Comparison of ENCODE assay signal across 12 cellular contexts in genomic region chr13:110683203-110683883, GRCh38. TPM values are rescaled to one million over a fixed set of nuclear protein-coding genes. Genes with fewer than 3 reads are reported as not detected.
DNase-seq lines count a peak whose midpoint lies in the region; ATAC-seq, FAIRE-seq and TF ChIP-seq lines count a peak whose summit lies in the region.
"Had no signal": no experiment of that assay in that cellular context is flagged by ENCODE, and none has a peak within 500 bp of the region (broad histone marks: within the 10 kb centered on the region; RNA-seq: fewer than 3 reads in every experiment).

No MANE protein-coding gene starts in this region.

- no peaks in the 10 kb centered on the region for H3K79me2 ChIP-seq in PC-9 (ENCODE audit: low read depth)

- H3K27ac Mint-ChIP-seq in MCF 10A (ENCODE audit: low read depth, unreplicated experiment), result no peak overlapping the region
- H3K27ac Mint-ChIP-seq: activated naive CD4-positive, alpha-beta T cell treated with anti-CD3 and anti-CD28 coated beads, Interleukin-2, amount 50 U/mL, for 24 hours; stimulated activated naive CD8-positive, alpha-beta T cell treated with anti-CD3 and anti-CD28 coated beads, Interleukin-15, Interleukin-2, amounts not matched to agents 100 ng/mL and 50 ng/mL, for 24 hours had no signal

- CTCF ChIA-PET in MCF 10A (lab: Yijun Ruan, JAX) (interaction anchor here (0.7 to 4.5 kb wide), 16 partner anchors 9 to 138 kb away, joined by 3 to 13 read pairs (median 4); no protein-coding TSS in a partner anchor), PC-9 (lab: Charles Lee) (no interaction called here)

- H2AFZ ChIP-seq in PC-9, result no peak overlapping the region

- H3K27me3 Mint-ChIP-seq in MCF 10A (ENCODE audit: insufficient read depth, unreplicated experiment), result no peaks in the 10 kb centered on the region
- H3K27me3 Mint-ChIP-seq: activated naive CD4-positive, alpha-beta T cell treated with anti-CD3 and anti-CD28 coated beads, Interleukin-2, amount 50 U/mL, for 24 hours; stimulated activated naive CD8-positive, alpha-beta T cell treated with anti-CD3 and anti-CD28 coated beads, Interleukin-15, Interleukin-2, amounts not matched to agents 100 ng/mL and 50 ng/mL, for 24 hours had no signal

- H3K9me3 ChIP-seq in breast epithelium (no peaks in the 10 kb centered on the region), PC-9 (ENCODE audit: insufficient read depth, low read depth) (no peaks in the 10 kb centered on the region), small intestine (ENCODE audit: control insufficient read depth, low read depth) (no peaks in the 10 kb centered on the region)

- peak; percentile 51 for DNase-seq in MCF 10A (ENCODE audit: unreplicated experiment)
- no peak for DNase-seq in breast epithelium (ENCODE audit: low spot score in 2 of 2)
- DNase-seq in PC-9, result no peak
- peak; percentile 20 for DNase-seq in fibroblast of the aortic adventitia (ENCODE audit: low read depth)
- peak; percentile 36 for DNase-seq in small intestine
- DNase-seq in middle frontal gyrus (ENCODE audit: extremely low spot score, low spot score), result no peak
- no peak for DNase-seq in DMS153 treated with DMSO at 0.1 percent for 48 hours (lab: John Stamatoyannopoulos, UW; ENCODE audit: unreplicated experiment)
- DNase-seq: NK-92 treated with Interleukin-12 subunit alpha and Interleukin-12 subunit beta, amount 100 ng/mL, for 24 hours had no signal

- WGBS in small intestine, 3 donors, result 73 to 80% (median 78%) methylated on average over 5 of the region's 5 CpGs

- no peaks in the 10 kb centered on the region for H3K27me3 ChIP-seq in breast epithelium
- no peaks in the 10 kb centered on the region for H3K27me3 ChIP-seq in PC-9 (ENCODE audit: insufficient read depth, low read depth)
- H3K27me3 ChIP-seq in small intestine (ENCODE audit: control insufficient read depth in 2 of 2, insufficient read depth in 2 of 2, low read length in 2 of 2), result no peaks in the 10 kb centered on the region

- intact Hi-C loops in MCF 10A (cut with micrococcal nuclease) (loop anchor here (1.0 kb wide), 1 partner anchor 136 kb away; no protein-coding TSS in a partner anchor), breast epithelium (cut with DNase I; ENCODE audit: low total_unique reads) (no loop called here), PC-9 (cut with micrococcal nuclease; ENCODE audit: unreplicated experiment) (no loop called here)

- TF ChIP-seq CTCF in MCF 10A (IDR thresholded peaks at IDR 0.05; ENCODE audit: unreplicated experiment), result peak; percentile 39
- TF ChIP-seq CTCF in breast epithelium (IDR thresholded peaks at IDR 0.05), result peak in 1 of 3 donors; percentile 28
- peak; percentile 53; the same call in 1 of the 2 replicates for TF ChIP-seq CTCF in PC-9 (conservative IDR thresholded peaks at IDR 0.05)
- TF ChIP-seq CTCF in fibroblast of the aortic adventitia (IDR thresholded peaks at IDR 0.05; ENCODE audit: insufficient read depth, low read length), result peak; percentile 29

- H3K4me3 ChIP-seq in breast epithelium, result no peak overlapping the region
- no peak overlapping the region for H3K4me3 ChIP-seq in PC-9
- no peak overlapping the region for H3K4me3 ChIP-seq in fibroblast of the aortic adventitia (ENCODE audit: low read depth, low read length)
- no peak overlapping the region for H3K4me3 ChIP-seq in small intestine (ENCODE audit: low read depth in 1 of 2, low read length in 2 of 2)
- H3K4me3 ChIP-seq: lung had no signal

- no peak for ATAC-seq in HG03139 (IDR thresholded peaks at IDR 0.05; ENCODE audit: unreplicated experiment)

- H3K4me3 Mint-ChIP-seq in MCF 10A (ENCODE audit: unreplicated experiment), result no peak overlapping the region
- H3K4me3 Mint-ChIP-seq: activated naive CD4-positive, alpha-beta T cell treated with anti-CD3 and anti-CD28 coated beads, Interleukin-2, amount 50 U/mL, for 24 hours; stimulated activated naive CD8-positive, alpha-beta T cell treated with anti-CD3 and anti-CD28 coated beads, Interleukin-15, Interleukin-2, amounts not matched to agents 100 ng/mL and 50 ng/mL, for 24 hours had no signal

- no peak overlapping the region for H3K27ac ChIP-seq in breast epithelium
- no peak overlapping the region for H3K27ac ChIP-seq in PC-9
- no peak overlapping the region for H3K27ac ChIP-seq in small intestine (ENCODE audit: low read depth in 1 of 2, low read length in 1 of 2)

- H3K36me3 ChIP-seq in breast epithelium (no peaks in the 10 kb centered on the region), PC-9 (ENCODE audit: low read depth) (peaks cover 20% of the 10 kb centered on the region), small intestine (ENCODE audit: control insufficient read depth in 2 of 2, insufficient read depth in 2 of 2, low read length in 2 of 2) (peaks cover 6 to 11% of the 10 kb centered on the region in 2 donors)

- no peaks in the 10 kb centered on the region for H3K9me2 ChIP-seq in PC-9 (ENCODE audit: insufficient read depth)

- TF ChIP-seq POLR2A in breast epithelium (IDR thresholded peaks at IDR 0.05), result no peak

- H3K4me2 ChIP-seq in PC-9, result no peak overlapping the region

- peaks cover 8% of the 10 kb centered on the region for H3F3A ChIP-seq in PC-9 (ENCODE audit: insufficient read depth, low read depth)

- no peaks in the 10 kb centered on the region for H3K4me1 Mint-ChIP-seq in MCF 10A (ENCODE audit: insufficient read depth, unreplicated experiment)

- peaks cover 83% of the 10 kb centered on the region for H3K36me3 Mint-ChIP-seq in MCF 10A (ENCODE audit: insufficient read depth, unreplicated experiment)

- no peaks in the 10 kb centered on the region for H3K9me3 Mint-ChIP-seq in MCF 10A (ENCODE audit: unreplicated experiment)
- H3K9me3 Mint-ChIP-seq: activated naive CD4-positive, alpha-beta T cell treated with anti-CD3 and anti-CD28 coated beads, Interleukin-2, amount 50 U/mL, for 24 hours had no signal

- H4K20me1 ChIP-seq in PC-9 (ENCODE audit: insufficient read depth), result peaks cover 4% of the 10 kb centered on the region; the same call in 1 of the 2 replicates

- H3K4me1 ChIP-seq in breast epithelium (no peaks in the 10 kb centered on the region), PC-9 (replicated peaks; ENCODE audit: insufficient read depth) (no peaks in the 10 kb centered on the region), small intestine (ENCODE audit: control insufficient read depth in 2 of 2, insufficient read depth in 1 of 2, low read depth in 1 of 2, low read length in 1 of 2) (peaks cover 0 to 7% of the 10 kb centered on the region in 2 donors)

- POLR2A ChIA-PET in MCF 10A (lab: Yijun Ruan, JAX), result interaction anchor here (0.6 to 1.5 kb wide), 6 partner anchors 10 to 137 kb away, joined by 3 to 4 read pairs (median 3); no protein-coding TSS in a partner anchor
- POLR2A ChIA-PET in PC-9 (lab: Charles Lee; ENCODE audit: unreplicated experiment), result no interaction called here

- BruUV-seq in MCF 10A (replicated peaks; lab: Mats Ljungman, UMichigan) (no TSS peak), PC-9 (replicated peaks; lab: Mats Ljungman, UMichigan) (no TSS peak)

- peak; percentile 26 for FAIRE-seq in small intestine (lab: Jason Lieb, UNC)

RNA-seq across cellular contexts. Expression of gene CARS2, which starts 22.6 kb away (rescaled TPM):
- total RNA-seq in MCF 10A (2022), result 104 and 121 TPM in 2 replicates
- total RNA-seq in breast epithelium, result 10 to 100 TPM; 59.8 to 79.8 (median 61.6) TPM
- total RNA-seq in PC-9 (2021), result 57.1 and 67.0 TPM in 2 replicates
- 26.2 and 64.7 TPM in 2 replicates for total RNA-seq in fibroblast of the aortic adventitia (ENCODE audit: low replicate concordance)
- polyA plus RNA-seq in small intestine, result 10 to 100 TPM; 69.7 to 92.6 (median 77.3) TPM

RNA-seq across cellular contexts. Expression of gene ING1, which starts 30.2 kb away (rescaled TPM):
- total RNA-seq in MCF 10A (2022), result 7.4 and 10.0 TPM in 2 replicates
- 10 to 100 TPM; 21.0 to 26.1 (median 26.1) TPM for total RNA-seq in breast epithelium
- total RNA-seq in PC-9 (2021), result 21.2 and 23.1 TPM in 2 replicates
- total RNA-seq in fibroblast of the aortic adventitia (ENCODE audit: low replicate concordance), result 5.6 and 9.2 TPM in 2 replicates
- polyA plus RNA-seq in small intestine, result 10 to 100 TPM; 10.8 to 18.6 (median 15.7) TPM

Comparison
In these comparisons a context has a peak if more than half of its experiments do, and no peak if none do; other contexts are left out.
1. DNase-seq: peak in MCF 10A (single experiment), fibroblast of the aortic adventitia (single experiment) and small intestine (single experiment); none in breast epithelium (0 of 2), PC-9 (0 of 2), middle frontal gyrus (single experiment) and DMS153 treated with DMSO at 0.1 percent for 48 hours (single experiment).